Comparison of ENCODE assay signal across 17 cellular contexts in the genomic region with DNA sequence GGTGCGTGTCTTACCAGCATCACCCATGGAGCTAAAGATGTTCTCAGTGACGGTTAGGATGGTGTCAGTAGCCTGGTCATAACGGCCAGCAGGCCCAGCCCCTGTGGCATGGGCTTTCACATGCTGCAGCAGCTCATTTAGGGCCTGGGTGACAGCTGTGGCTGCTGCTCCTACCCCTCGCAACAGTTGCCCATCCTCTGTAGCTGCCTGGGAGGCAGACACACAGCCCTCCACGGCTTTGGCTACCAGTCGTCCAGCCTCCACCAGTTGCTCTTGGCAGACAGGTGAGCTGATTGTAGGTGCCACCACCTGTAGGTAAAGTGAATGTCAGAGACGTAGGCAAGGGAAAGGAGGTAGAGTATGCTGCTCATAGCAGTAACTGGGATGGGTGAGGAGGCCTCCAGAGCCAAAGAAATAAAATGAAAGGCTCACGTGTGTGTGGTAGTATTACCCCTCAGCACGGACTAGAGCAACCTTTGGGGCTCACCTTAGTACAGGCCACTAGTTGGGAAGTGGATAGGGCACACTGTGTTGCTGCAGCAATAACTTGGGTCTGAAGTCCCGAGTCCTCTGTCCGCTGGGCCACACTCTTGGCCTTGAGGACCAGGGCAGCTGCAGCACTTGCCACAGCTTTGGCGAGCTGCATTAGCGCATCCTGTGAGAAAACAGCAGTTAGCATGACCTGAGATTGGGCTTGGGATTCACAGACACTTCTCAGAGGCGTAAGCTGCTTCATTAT. TPM values are rescaled to one million over a fixed set of nuclear protein-coding genes. Genes with fewer than 3 reads are reported as not detected.
DNase-seq lines count a peak whose midpoint lies in the region; ATAC-seq and TF ChIP-seq lines count a peak whose summit lies in the region.
"Had no signal": no experiment of that assay in that cellular context is flagged by ENCODE, and none has a peak within 500 bp of the region (broad histone marks: within the 10 kb centered on the region; RNA-seq: fewer than 3 reads in every experiment).

No MANE protein-coding gene starts in this region.

- no peaks in the 10 kb centered on the region for H3K9me3 ChIP-seq in tibial artery

- peak overlapping the region; percentile 56 for H3K27ac Mint-ChIP-seq in activated B cell treated with CpG ODN at 0.5 μM for 24 hours
- peak overlapping the region; percentile 52 for H3K27ac Mint-ChIP-seq in endothelial cell (ENCODE audit: unreplicated experiment)

- ATAC-seq in activated B cell treated with CpG ODN at 0.5 μM for 24 hours (ENCODE audit: low read depth) (no peak), GM19035 (IDR thresholded peaks at IDR 0.05; ENCODE audit: unreplicated experiment) (no peak)

- H3K4me1 ChIP-seq in tibial artery: peaks cover 0 to 11% (median 3%) of the 10 kb centered on the region in 4 donors

- POLR2A ChIA-PET in activated B cell treated with CpG ODN at 0.5 μM for 24 hours (lab: Charles Lee): interaction anchor here (1.0 to 3.3 kb wide), 3 partner anchors 14 to 29 kb away, joined by 3 to 38 read pairs (median 3); partner anchors contain the start of genes CREB3 and TLN1

- no peak for TF ChIP-seq CTCF in activated B cell treated with CpG ODN at 0.5 μM for 24 hours (IDR thresholded peaks at IDR 0.05)
- TF ChIP-seq CTCF in endothelial cell (IDR thresholded peaks at IDR 0.05; ENCODE audit: unreplicated experiment): no peak
- no peak for TF ChIP-seq CTCF in tibial artery (IDR thresholded peaks at IDR 0.05)

- intact Hi-C loops in activated B cell treated with CpG ODN at 0.5 μM for 24 hours (cut with micrococcal nuclease): loop anchor here (5.0 kb wide), 1 partner anchor 35 kb away; no protein-coding TSS in a partner anchor
- intact Hi-C loops in tibial artery (cut with DNase I; ENCODE audit: low total_unique reads): no loop called here

- CTCF ChIA-PET in activated B cell treated with CpG ODN at 0.5 μM for 24 hours (lab: Charles Lee): interaction anchor here (2.0 to 3.1 kb wide), 2 partner anchors 13 to 21 kb away, joined by 6 to 19 read pairs; no protein-coding TSS in a partner anchor

- no peaks in the 10 kb centered on the region for H3K9me3 Mint-ChIP-seq in activated B cell treated with CpG ODN at 0.5 μM for 24 hours
- no peaks in the 10 kb centered on the region for H3K9me3 Mint-ChIP-seq in endothelial cell (ENCODE audit: unreplicated experiment)
- H3K9me3 Mint-ChIP-seq: CD8-positive, alpha-beta memory T cell had no signal

- no peaks in the 10 kb centered on the region for H3K27me3 ChIP-seq in tibial artery

- no peak overlapping the region for H3K4me3 Mint-ChIP-seq in activated B cell treated with CpG ODN at 0.5 μM for 24 hours
- no peak overlapping the region for H3K4me3 Mint-ChIP-seq in endothelial cell (ENCODE audit: unreplicated experiment)
- H3K4me3 Mint-ChIP-seq: CD8-positive, alpha-beta memory T cell had no signal

- H3K4me1 Mint-ChIP-seq in activated B cell treated with CpG ODN at 0.5 μM for 24 hours (peaks cover 26% of the 10 kb centered on the region), endothelial cell (ENCODE audit: unreplicated experiment) (no peaks in the 10 kb centered on the region)

- H3K27ac ChIP-seq in tibial artery (peak overlapping the region; percentile 60 to 66), substantia nigra (ENCODE audit: low read depth, low read length, poor library complexity, severe bottlenecking) (no peak overlapping the region)
- H3K27ac ChIP-seq: HL-60 had no signal

- no peak for DNase-seq in activated B cell treated with CpG ODN at 0.5 μM for 24 hours
- no peak for DNase-seq in endothelial cell (ENCODE audit: low spot score)
- DNase-seq in myocyte (ENCODE audit: low read depth): peak; percentile 56
- no peak for DNase-seq in tibial artery
- no peak for DNase-seq in COLO668 (lab: John Stamatoyannopoulos, UW; ENCODE audit: unreplicated experiment)
- no peak for DNase-seq in substantia nigra (lab: John Stamatoyannopoulos, UW)
- DNase-seq: CD8-positive, alpha-beta memory T cell; GF-D8; GOT3; NCI-H1436 treated with DMSO at 0.1 percent for 48 hours; NCI-H226; NCI-H526 treated with DMSO at 0.1 percent for 48 hours; NK-92 treated with Interleukin-12 subunit alpha and Interleukin-12 subunit beta, amount 100 ng/mL, for 24 hours; OCI-M1; RPMI8226 had no signal

- H3K27me3 Mint-ChIP-seq in activated B cell treated with CpG ODN at 0.5 μM for 24 hours: no peaks in the 10 kb centered on the region
- peaks cover 9% of the 10 kb centered on the region for H3K27me3 Mint-ChIP-seq in endothelial cell (ENCODE audit: unreplicated experiment)
- H3K27me3 Mint-ChIP-seq: CD8-positive, alpha-beta memory T cell had no signal

- H3K36me3 Mint-ChIP-seq in activated B cell treated with CpG ODN at 0.5 μM for 24 hours (ENCODE audit: low read depth): peaks cover 98% of the 10 kb centered on the region
- H3K36me3 Mint-ChIP-seq in endothelial cell (ENCODE audit: low read depth, unreplicated experiment): peaks cover 84% of the 10 kb centered on the region

- H3K36me3 ChIP-seq in tibial artery: peaks cover 98 to 100% (median 100%) of the 10 kb centered on the region in 3 donors

- H3K4me3 ChIP-seq in tibial artery: no peak overlapping the region

RNA-seq across cellular contexts. Expression of gene TLN1, which starts 14.7 kb away (rescaled TPM):
- total RNA-seq in activated B cell treated with CpG ODN at 0.5 μM for 24 hours (327 and 362 TPM in 2 replicates), endothelial cell (ENCODE audit: unreplicated experiment) (370 TPM), myocyte (219 and 242 TPM in 2 replicates)
- 272 TPM for polyA plus RNA-seq in myocyte (2012)

RNA-seq across cellular contexts. Expression of gene CREB3, which starts 15.2 kb away (rescaled TPM):
- total RNA-seq in activated B cell treated with CpG ODN at 0.5 μM for 24 hours: 13.8 and 16.9 TPM in 2 replicates
- 29.2 TPM for total RNA-seq in endothelial cell (ENCODE audit: unreplicated experiment)
- 69.1 and 79.9 TPM in 2 replicates for total RNA-seq in myocyte
- 66.2 TPM for polyA plus RNA-seq in myocyte (2012)

RNA-seq across cellular contexts. Expression of gene TPM2, which starts 27.6 kb away (rescaled TPM):
- total RNA-seq in activated B cell treated with CpG ODN at 0.5 μM for 24 hours (1.9 and 2.0 TPM in 2 replicates), endothelial cell (ENCODE audit: unreplicated experiment) (173 TPM), myocyte (13,316 and 13,583 TPM in 2 replicates)
- polyA plus RNA-seq in myocyte (2012): 5,772 TPM

RNA-seq across cellular contexts. Expression of gene GBA2, which starts 31.7 kb away (rescaled TPM):
- total RNA-seq in activated B cell treated with CpG ODN at 0.5 μM for 24 hours: 93.4 and 104 TPM in 2 replicates
- total RNA-seq in endothelial cell (ENCODE audit: unreplicated experiment): 200 TPM
- 31.9 and 34.4 TPM in 2 replicates for total RNA-seq in myocyte
- polyA plus RNA-seq in myocyte (2012): 36.7 TPM

RNA-seq across cellular contexts. Expression of gene RGP1, which starts 31.8 kb away (rescaled TPM):
- 23.8 and 25.4 TPM in 2 replicates for total RNA-seq in activated B cell treated with CpG ODN at 0.5 μM for 24 hours
- 51.4 TPM for total RNA-seq in endothelial cell (ENCODE audit: unreplicated experiment)
- 15.5 and 17.3 TPM in 2 replicates for total RNA-seq in myocyte
- 19.6 TPM for polyA plus RNA-seq in myocyte (2012)

Comparison
In these comparisons a context has a peak if more than half of its experiments do, and no peak if none do; other contexts are left out.
1. RNA of gene TPM2, which starts 27.6 kb away (total RNA-seq): 13,316 to 13,583 TPM in myocyte; 173 TPM in endothelial cell (single experiment) and 1.9 to 2.0 TPM in activated B cell treated with CpG ODN at 0.5 μM for 24 hours; every median in the first group is over 10 times any median in the second.